9 cellular contexts compared by ENCODE assay signal in the genomic region with DNA sequence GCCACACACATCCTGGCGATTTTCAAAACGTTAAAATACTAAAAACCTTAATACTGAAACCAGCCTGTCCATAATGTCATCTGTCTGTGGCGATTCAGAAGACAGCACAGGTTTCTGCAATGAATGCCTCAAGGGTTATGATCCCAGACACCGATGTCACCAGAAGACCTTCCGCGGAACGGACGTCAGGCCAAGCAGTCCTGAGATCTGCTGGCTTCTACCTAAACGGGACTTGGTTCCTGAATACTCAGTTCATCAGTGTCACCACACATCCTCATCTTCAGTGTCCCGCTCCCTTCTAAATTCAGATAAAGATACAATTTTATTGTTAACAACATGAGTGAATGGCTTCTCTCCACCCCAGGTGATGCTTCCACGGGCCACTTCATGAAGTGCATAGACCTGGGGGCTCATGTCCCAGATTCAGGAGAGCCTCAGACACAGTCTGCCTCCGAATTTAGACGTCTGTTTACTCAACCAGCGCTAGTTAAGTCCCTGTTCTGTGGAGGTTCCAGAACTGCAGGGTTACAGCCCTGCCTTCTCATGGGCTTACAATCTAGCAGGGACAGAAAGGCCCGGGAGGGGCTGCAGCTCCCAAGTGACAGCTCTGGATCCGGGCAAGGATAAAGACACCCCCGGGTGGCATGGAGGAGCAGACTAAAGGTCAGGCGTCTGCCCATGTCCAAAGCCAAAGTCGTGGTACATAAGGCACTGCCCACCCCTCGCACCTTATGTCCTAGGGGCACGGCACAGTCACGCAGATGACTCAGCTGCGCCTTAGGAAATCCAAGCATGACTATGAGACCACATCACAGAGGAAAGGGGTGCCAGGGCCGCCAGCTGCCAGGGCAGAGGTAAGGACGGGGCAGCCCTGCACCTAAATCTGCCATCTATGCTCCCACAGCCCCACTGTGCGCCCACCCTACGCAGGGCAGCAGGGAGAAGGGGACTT.
A peak's percentile ranks its signal among the peaks of the same experiment; 100 is the strongest.
DNase-seq lines count a peak whose midpoint lies in the region; ATAC-seq and TF ChIP-seq lines count a peak whose summit lies in the region.
"Had no signal": no experiment of that assay in that cellular context is flagged by ENCODE, and none has a peak within 500 bp of the region (broad histone marks: within the 10 kb centered on the region; RNA-seq: fewer than 3 reads in every experiment).

No MANE protein-coding gene starts in this region.

- ATAC-seq in esophagus mucosa (peak; percentile 80), GM21825 (IDR thresholded peaks at IDR 0.05; ENCODE audit: unreplicated experiment) (no peak)
- no peak for ATAC-seq in naive thymus-derived CD8-positive, alpha-beta T cell

- no peaks in the 10 kb centered on the region for H3K27me3 ChIP-seq in BJ (ENCODE audit: control insufficient read depth, insufficient read depth, low read length)

- POLR2A ChIA-PET in BJ (lab: Charles Lee) = no interaction called here
- POLR2A ChIA-PET in naive thymus-derived CD8-positive, alpha-beta T cell (lab: Charles Lee) = no interaction called here

- H3K36me3 ChIP-seq in BJ (ENCODE audit: control insufficient read depth, insufficient read depth, low read length) = peaks cover 18% of the 10 kb centered on the region

- peak overlapping the region; percentile 30 for H3K4me3 ChIP-seq in BJ (ENCODE audit: low read depth, low read length)

- H3K36me3 Mint-ChIP-seq in osteocyte (ENCODE audit: unreplicated experiment) = peaks cover 26% of the 10 kb centered on the region
- H3K36me3 Mint-ChIP-seq in naive thymus-derived CD8-positive, alpha-beta T cell = peaks cover 0 to 38% (median 5%) of the 10 kb centered on the region in 3 donors

- peaks cover 62% of the 10 kb centered on the region for H3K4me1 Mint-ChIP-seq in osteocyte (ENCODE audit: unreplicated experiment)
- peaks cover 3 to 22% (median 12%) of the 10 kb centered on the region in 4 donors for H3K4me1 Mint-ChIP-seq in naive thymus-derived CD8-positive, alpha-beta T cell
- H3K4me1 Mint-ChIP-seq: activated B cell treated with CpG ODN at 0.5 μM for 24 hours had no signal

- peak overlapping the region; percentile 99 for H3K27ac Mint-ChIP-seq in osteocyte (ENCODE audit: unreplicated experiment)
- peak overlapping the region in 4 of 10 donors; percentile 31 to 67 (median 48) for H3K27ac Mint-ChIP-seq in naive thymus-derived CD8-positive, alpha-beta T cell
- H3K27ac Mint-ChIP-seq: activated B cell treated with CpG ODN at 0.5 μM for 24 hours had no signal

- CTCF ChIA-PET in BJ (lab: Yijun Ruan, JAX) = interaction anchor here (0.7 to 2.1 kb wide), 5 partner anchors 20 to 84 kb away, joined by 3 to 5 read pairs (median 3); no protein-coding TSS in a partner anchor

- H3K27me3 Mint-ChIP-seq in osteocyte (ENCODE audit: unreplicated experiment) = no peaks in the 10 kb centered on the region
- no peaks in the 10 kb centered on the region for H3K27me3 Mint-ChIP-seq in naive thymus-derived CD8-positive, alpha-beta T cell
- H3K27me3 Mint-ChIP-seq: activated B cell treated with CpG ODN at 0.5 μM for 24 hours had no signal

- TF ChIP-seq CTCF in BJ (IDR thresholded peaks at IDR 0.05; ENCODE audit: insufficient read depth, low read depth, low read length) (no peak), osteocyte (IDR thresholded peaks at IDR 0.05) (no peak)

- H3K4me3 Mint-ChIP-seq in osteocyte (ENCODE audit: unreplicated experiment) = peak overlapping the region; percentile 78
- no peak overlapping the region for H3K4me3 Mint-ChIP-seq in naive thymus-derived CD8-positive, alpha-beta T cell
- H3K4me3 Mint-ChIP-seq: activated B cell treated with CpG ODN at 0.5 μM for 24 hours had no signal

- no peak for TF ChIP-seq POLR2A in erythroblast (IDR thresholded peaks at IDR 0.05; ENCODE audit: low read length)

- H3K9me3 Mint-ChIP-seq in osteocyte (ENCODE audit: unreplicated experiment) = no peaks in the 10 kb centered on the region
- no peaks in the 10 kb centered on the region for H3K9me3 Mint-ChIP-seq in naive thymus-derived CD8-positive, alpha-beta T cell
- H3K9me3 Mint-ChIP-seq: activated B cell treated with CpG ODN at 0.5 μM for 24 hours had no signal

- DNase-seq in BJ (ENCODE audit: low read depth) (no peak), RPMI7951 (ENCODE audit: low read depth) (peak; percentile 97), osteocyte (ENCODE audit: extremely low spot score, unreplicated experiment) (no peak), erythroblast (lab: John Stamatoyannopoulos, UW) (no peak), putamen (ENCODE audit: low spot score) (no peak)
- no peak for DNase-seq in naive thymus-derived CD8-positive, alpha-beta T cell
- DNase-seq: activated B cell treated with CpG ODN at 0.5 μM for 24 hours had no signal
